Comparison of ENCODE assay signal across 12 cellular contexts in the genomic region with DNA sequence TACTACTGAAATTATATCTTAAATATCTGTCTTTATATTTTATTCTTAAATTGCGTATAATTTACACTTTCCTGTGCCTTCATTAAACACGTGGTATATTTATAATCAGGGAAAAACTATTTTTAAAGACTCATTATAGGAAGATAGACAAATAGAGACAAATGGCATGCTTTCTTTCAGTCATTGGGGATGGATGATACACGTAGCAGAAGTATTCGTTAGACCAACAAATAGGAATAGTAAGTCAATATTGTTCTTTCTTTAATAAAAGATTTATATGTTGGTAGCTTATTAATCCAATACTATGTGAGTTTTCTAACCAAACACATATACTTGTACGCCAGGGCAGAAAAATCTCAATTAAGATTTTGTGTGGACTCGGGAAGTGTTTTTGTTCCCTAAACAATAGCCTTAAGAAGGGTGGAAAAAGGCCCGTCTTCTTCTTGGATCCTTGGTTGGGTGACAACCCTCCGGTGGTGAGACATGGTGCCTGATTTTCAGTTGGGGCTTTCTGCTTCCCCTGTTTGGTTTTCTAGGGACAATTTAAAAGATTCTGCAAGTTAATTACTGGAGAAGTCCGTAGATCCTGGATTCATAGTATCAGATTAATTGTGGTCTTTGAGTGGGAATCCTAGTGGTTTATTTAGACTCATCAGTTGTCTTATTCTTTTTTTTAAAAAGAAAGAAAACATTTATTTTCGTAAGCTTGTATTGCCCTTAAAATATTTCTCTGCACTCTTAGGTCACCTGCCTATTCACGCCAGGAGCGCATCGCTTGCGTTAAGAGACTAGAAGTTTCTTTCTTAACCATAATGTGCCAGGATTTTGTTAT.
DNase-seq lines count a peak whose midpoint lies in the region; ATAC-seq, FAIRE-seq and TF ChIP-seq lines count a peak whose summit lies in the region.
"Had no signal": no experiment of that assay in that cellular context is flagged by ENCODE, and none has a peak within 500 bp of the region (broad histone marks: within the 10 kb centered on the region; RNA-seq: fewer than 3 reads in every experiment).

No MANE protein-coding gene starts in this region.

- H3K4me3 ChIP-seq in fibroblast of mammary gland (ENCODE audit: control insufficient read depth, low read depth, low read length): no peak overlapping the region
- no peak overlapping the region for H3K4me3 ChIP-seq in gastrocnemius medialis
- no peak overlapping the region for H3K4me3 ChIP-seq in CD8-positive, alpha-beta memory T cell (ENCODE audit: low read length)
- H3K4me3 ChIP-seq: PC-9 had no signal

- H3K4me1 ChIP-seq in gastrocnemius medialis: peaks cover 82 to 87% of the 10 kb centered on the region in 2 donors
- H3K4me1 ChIP-seq in CD8-positive, alpha-beta memory T cell (ENCODE audit: insufficient read depth, low read length): peaks cover 22% of the 10 kb centered on the region

- H3K4me3 Mint-ChIP-seq in CD8-positive, alpha-beta memory T cell: no peak overlapping the region
- H3K4me3 Mint-ChIP-seq: stimulated activated naive CD8-positive, alpha-beta T cell treated with anti-CD3 and anti-CD28 coated beads, Interleukin-15, Interleukin-2, amounts not matched to agents 100 ng/mL and 50 ng/mL, for 24 hours had no signal

- no peaks in the 10 kb centered on the region for H3K36me3 ChIP-seq in gastrocnemius medialis
- H3K36me3 ChIP-seq in CD8-positive, alpha-beta memory T cell (ENCODE audit: insufficient read depth, low read length): no peaks in the 10 kb centered on the region

- H3K9me3 ChIP-seq in gastrocnemius medialis: no peaks in the 10 kb centered on the region
- no peaks in the 10 kb centered on the region for H3K9me3 ChIP-seq in CD8-positive, alpha-beta memory T cell (ENCODE audit: low read length)

- peak; percentile 51 for DNase-seq in fibroblast of mammary gland (ENCODE audit: low read depth)
- DNase-seq in gastrocnemius medialis: peak in 1 of 2 donors; percentile 10
- no peak for DNase-seq in NCI-H510A treated with DMSO at 0.1 percent for 48 hours (lab: John Stamatoyannopoulos, UW)
- DNase-seq in CD8-positive, alpha-beta memory T cell: no peak
- no peak for DNase-seq in medulla oblongata (ENCODE audit: extremely low spot score)
- DNase-seq in MV-4-11 (lab: John Stamatoyannopoulos, UW): no peak
- DNase-seq: anterior cingulate cortex; PC-9; stimulated activated CD4-positive, alpha-beta T cell treated with anti-CD3 and anti-CD28 coated beads, Interleukin-4, amount 100 ng/mL, for 1 hour had no signal

- H3K36me3 Mint-ChIP-seq in CD8-positive, alpha-beta memory T cell: peaks cover 3 to 21% (median 3%) of the 10 kb centered on the region in 3 donors

- CTCF ChIA-PET in CD8-positive, alpha-beta memory T cell (lab: Charles Lee): interaction anchor here (1.4 kb wide), 1 partner anchor 24 kb away, joined by 3 read pairs; no protein-coding TSS in a partner anchor

- intact Hi-C loops in gastrocnemius medialis (cut with DNase I; ENCODE audit: low total_unique reads): no loop called here

- H3K27ac Mint-ChIP-seq in CD8-positive, alpha-beta memory T cell: no peak overlapping the region
- H3K27ac Mint-ChIP-seq: stimulated activated naive CD8-positive, alpha-beta T cell treated with anti-CD3 and anti-CD28 coated beads, Interleukin-15, Interleukin-2, amounts not matched to agents 100 ng/mL and 50 ng/mL, for 24 hours had no signal

- in situ Hi-C loops in gastrocnemius medialis (cut with MboI; ENCODE audit: low sequenced_read_pairs in 4 of 4): no loop called here

- FAIRE-seq in G401.6 (lab: Jason Lieb, UNC): peak; percentile 40

- no peaks in the 10 kb centered on the region for H3K9me3 Mint-ChIP-seq in CD8-positive, alpha-beta memory T cell
- H3K9me3 Mint-ChIP-seq: stimulated activated naive CD8-positive, alpha-beta T cell treated with anti-CD3 and anti-CD28 coated beads, Interleukin-15, Interleukin-2, amounts not matched to agents 100 ng/mL and 50 ng/mL, for 24 hours had no signal

- peaks cover 6 to 9% of the 10 kb centered on the region in 2 donors for H3K27me3 Mint-ChIP-seq in CD8-positive, alpha-beta memory T cell
- H3K27me3 Mint-ChIP-seq: stimulated activated naive CD8-positive, alpha-beta T cell treated with anti-CD3 and anti-CD28 coated beads, Interleukin-15, Interleukin-2, amounts not matched to agents 100 ng/mL and 50 ng/mL, for 24 hours had no signal

- H3K27ac ChIP-seq in VCaP (peak overlapping the region; percentile 93), gastrocnemius medialis (peak overlapping the region; percentile 98 to 99 (median 98))
- no peak overlapping the region for H3K27ac ChIP-seq in CD8-positive, alpha-beta memory T cell (ENCODE audit: low read depth, low read length)
- H3K27ac ChIP-seq: PC-9 had no signal

- H3K27me3 ChIP-seq in gastrocnemius medialis: no peaks in the 10 kb centered on the region
- no peaks in the 10 kb centered on the region for H3K27me3 ChIP-seq in CD8-positive, alpha-beta memory T cell (ENCODE audit: insufficient read depth, low read length, poor library complexity, severe bottlenecking)

- no peak for TF ChIP-seq CTCF in VCaP (conservative IDR thresholded peaks at IDR 0.05)
- TF ChIP-seq CTCF in fibroblast of mammary gland (conservative IDR thresholded peaks at IDR 0.05; ENCODE audit: control insufficient read depth, insufficient read depth, low read depth, low read length): no peak
- no peak for TF ChIP-seq CTCF in gastrocnemius medialis (IDR thresholded peaks at IDR 0.05 in 4 of 5, conservative IDR thresholded peaks at IDR 0.05 in 1 of 5)

- peaks cover 35 to 72% (median 41%) of the 10 kb centered on the region in 3 donors for H3K4me1 Mint-ChIP-seq in CD8-positive, alpha-beta memory T cell

- no peak for ATAC-seq in gastrocnemius medialis

- POLR2A ChIA-PET in CD8-positive, alpha-beta memory T cell (lab: Charles Lee): no interaction called here

- TF ChIP-seq POLR2A in gastrocnemius medialis (IDR thresholded peaks at IDR 0.05): no peak
